16 cellular contexts compared by ENCODE assay signal in genomic region chr4:147848634-147849033, GRCh38.
"Had no signal": no experiment of that assay in that cellular context is flagged by ENCODE, and none has a peak within 500 bp of the region (broad histone marks: within the 10 kb centered on the region; RNA-seq: fewer than 3 reads in every experiment).

No MANE protein-coding gene starts in this region.

- H3K4me1 Mint-ChIP-seq: activated naive CD4-positive, alpha-beta T cell treated with anti-CD3 and anti-CD28 coated beads, Interleukin-2, amount 10 ng/mL, durations not matched to agents 7 days and 5 days had no signal

- H3K4me3 Mint-ChIP-seq: activated naive CD4-positive, alpha-beta T cell treated with anti-CD3 and anti-CD28 coated beads, Interleukin-2, amount 10 ng/mL, durations not matched to agents 7 days and 5 days; neural crest cell had no signal

- H3K27me3 Mint-ChIP-seq: activated naive CD4-positive, alpha-beta T cell treated with anti-CD3 and anti-CD28 coated beads, Interleukin-2, amount 10 ng/mL, durations not matched to agents 7 days and 5 days had no signal

- H3K9me3 ChIP-seq: lower lobe of right lung, pancreas, SJCRH30 had no signal

- H3K4me1 ChIP-seq: lower lobe of right lung, pancreas, SJCRH30 had no signal

- DNase-seq: activated CD4-positive, CD25-positive, alpha-beta regulatory T cell treated with anti-CD3 and anti-CD28 coated beads, Interleukin-2, amount 50 U/mL, for 72 hours; activated naive CD4-positive, alpha-beta T cell treated with anti-CD3 and anti-CD28 coated beads, Interleukin-2, amount 10 ng/mL, durations not matched to agents 7 days and 5 days; erythroblast; lower lobe of right lung; midbrain; pancreas; retina; SJCRH30; stimulated activated CD4-positive, alpha-beta T cell treated with anti-CD3 and anti-CD28 coated beads, Interleukin-4, amount 100 ng/mL, for 24 hours; stimulated activated naive CD4-positive, alpha-beta T cell treated with Interleukin-2 at 50 U/mL for 16 hours; SW 1271 had no signal

- H3K4me3 ChIP-seq: lower lobe of right lung, pancreas, SJCRH30, skin epidermis had no signal

- FAIRE-seq: astrocyte, bronchial epithelial cell, pancreas, urothelium cell line had no signal

- H3K9me3 Mint-ChIP-seq: activated naive CD4-positive, alpha-beta T cell treated with anti-CD3 and anti-CD28 coated beads, Interleukin-2, amount 10 ng/mL, durations not matched to agents 7 days and 5 days; neural crest cell had no signal

- H3K27me3 ChIP-seq: pancreas, SJCRH30 had no signal

- H3K36me3 ChIP-seq: lower lobe of right lung, pancreas had no signal

- H3K27ac ChIP-seq: lower lobe of right lung, pancreas, SJCRH30, skin epidermis had no signal

- ATAC-seq: lower lobe of right lung, pancreas had no signal

- H3K27ac Mint-ChIP-seq: activated naive CD4-positive, alpha-beta T cell treated with anti-CD3 and anti-CD28 coated beads, Interleukin-2, amount 10 ng/mL, durations not matched to agents 7 days and 5 days had no signal
